9 cellular contexts compared by ENCODE assay signal in the genomic region with DNA sequence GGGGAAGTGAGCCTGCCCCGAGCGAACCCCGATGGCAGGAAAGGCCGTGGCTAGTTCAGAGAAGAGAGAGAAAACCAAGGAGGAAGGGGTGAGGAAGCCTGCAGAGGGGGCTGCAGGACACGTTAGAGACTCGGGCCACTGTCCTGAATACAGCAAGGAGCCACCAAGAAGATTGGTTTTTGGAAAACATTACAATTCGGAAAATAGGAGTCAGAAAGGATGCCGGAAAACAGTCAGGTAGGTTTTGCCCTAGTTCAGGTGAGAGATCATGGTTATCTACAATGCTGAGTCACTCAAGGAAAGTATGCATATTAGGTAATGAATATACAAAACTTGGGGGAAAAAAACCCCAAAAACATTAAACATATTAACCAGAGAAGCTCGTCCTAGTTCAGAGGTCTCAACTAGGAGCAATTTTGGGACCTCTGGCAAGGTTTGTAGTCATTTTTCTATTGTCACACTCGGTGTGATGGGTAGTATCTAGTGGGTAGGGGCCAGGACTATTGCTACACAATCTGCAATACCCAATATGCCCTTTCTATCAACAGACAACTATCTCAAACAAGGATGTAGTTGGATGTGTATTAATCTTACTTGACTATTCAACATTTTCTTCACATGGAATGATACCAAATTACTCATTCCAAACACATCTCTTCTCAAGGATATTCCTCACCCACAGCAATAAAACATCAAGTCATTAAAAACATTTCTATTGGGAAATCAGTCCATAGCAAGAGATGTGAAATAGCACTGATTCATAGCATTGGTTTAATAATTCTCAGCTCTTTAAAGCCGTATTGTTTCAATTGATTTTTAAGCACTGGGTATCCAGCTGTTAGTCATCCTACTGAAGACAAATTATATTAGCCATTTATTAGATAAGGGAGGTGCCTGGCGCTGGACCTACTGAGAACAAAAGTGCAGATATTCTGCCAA.
DNase-seq lines count a peak whose midpoint lies in the region; ATAC-seq and TF ChIP-seq lines count a peak whose summit lies in the region.
"Had no signal": no experiment of that assay in that cellular context is flagged by ENCODE, and none has a peak within 500 bp of the region (broad histone marks: within the 10 kb centered on the region; RNA-seq: fewer than 3 reads in every experiment).

No MANE protein-coding gene starts in this region.

- no peaks in the 10 kb centered on the region for H3K36me3 Mint-ChIP-seq in endodermal cell (ENCODE audit: low read depth)
- H3K36me3 Mint-ChIP-seq in stimulated activated naive B cell treated with anti-CD40 and anti-IgM and Interleukin-4, amounts not matched to agents 10 μg/mL and 1 μg/mL and 100 μg/mL, for 72 hours = peaks cover 3 to 10% of the 10 kb centered on the region in 2 donors

- no peaks in the 10 kb centered on the region for H3K27me3 ChIP-seq in endodermal cell (ENCODE audit: control insufficient read depth, insufficient read depth, low read length, poor library complexity, severe bottlenecking)
- H3K27me3 ChIP-seq: SJSA1 had no signal

- H3K36me3 ChIP-seq in ES-I3 (ENCODE audit: insufficient read depth, low read length) (no peaks in the 10 kb centered on the region), endodermal cell (ENCODE audit: control insufficient read depth, insufficient read depth, low read length) (no peaks in the 10 kb centered on the region)
- H3K36me3 ChIP-seq: SJSA1 had no signal

- no peak overlapping the region for H3K4me3 Mint-ChIP-seq in endodermal cell
- peak overlapping the region; percentile 80 to 86 for H3K4me3 Mint-ChIP-seq in stimulated activated naive B cell treated with anti-CD40 and anti-IgM and Interleukin-4, amounts not matched to agents 10 μg/mL and 1 μg/mL and 100 μg/mL, for 72 hours

- DNase-seq in LHCN-M2 (ENCODE audit: low read depth) (peak; percentile 84), endodermal cell (peak; percentile 87), myocyte (ENCODE audit: low read depth) (peak; percentile 59), NCI-H69 (lab: John Stamatoyannopoulos, UW) (no peak)
- DNase-seq in activated CD4-positive, alpha-beta T cell treated with anti-CD3 and anti-CD28 coated beads for 48 hours = peak; percentile 58
- peak; percentile 40 for DNase-seq in stimulated activated naive B cell treated with anti-CD40 and anti-IgM and Interleukin-4, amounts not matched to agents 10 μg/mL and 1 μg/mL and 100 μg/mL, for 72 hours

- 27 to 51% methylated on average over 9 to 12 of the region's 12 CpGs for WGBS in endodermal cell (ENCODE audit: insufficient coverage in 1 of 2, insufficient read length in 1 of 2), 2 experiments

- H3K9ac ChIP-seq in ES-I3 (ENCODE audit: low read depth, low read length) (peak overlapping the region; percentile 40), endodermal cell (ENCODE audit: extremely low read depth, low read length, poor library complexity, severe bottlenecking) (no peak overlapping the region)

- no peak overlapping the region for H3K27ac ChIP-seq in endodermal cell (ENCODE audit: low read depth, low read length)
- H3K27ac ChIP-seq: SJSA1 had no signal

- peak overlapping the region; percentile 84 for H3K27ac Mint-ChIP-seq in endodermal cell
- peak overlapping the region; percentile 93 for H3K27ac Mint-ChIP-seq in stimulated activated naive B cell treated with anti-CD40 and anti-IgM and Interleukin-4, amounts not matched to agents 10 μg/mL and 1 μg/mL and 100 μg/mL, for 72 hours

- H3K9me3 ChIP-seq in ES-I3 (ENCODE audit: control insufficient read depth, insufficient read depth, low read length) = no peaks in the 10 kb centered on the region
- peaks cover 4% of the 10 kb centered on the region for H3K9me3 ChIP-seq in endodermal cell (ENCODE audit: control insufficient read depth, low read length)
- H3K9me3 ChIP-seq: SJSA1 had no signal

- peak; percentile 84 for TF ChIP-seq CTCF in endodermal cell (conservative IDR thresholded peaks at IDR 0.05)

- ATAC-seq in stimulated activated naive B cell treated with anti-CD40 and anti-IgM and Interleukin-4, amounts not matched to agents 10 μg/mL and 1 μg/mL and 100 μg/mL, for 72 hours (replicated peaks) = peak; percentile 86 to 87
- ATAC-seq in HG03095 (IDR thresholded peaks at IDR 0.05; ENCODE audit: unreplicated experiment) = no peak

- no peaks in the 10 kb centered on the region for H3K9me3 Mint-ChIP-seq in endodermal cell
- H3K9me3 Mint-ChIP-seq in stimulated activated naive B cell treated with anti-CD40 and anti-IgM and Interleukin-4, amounts not matched to agents 10 μg/mL and 1 μg/mL and 100 μg/mL, for 72 hours = peaks cover 7 to 9% of the 10 kb centered on the region in 2 donors

- 0 out of 2 replicates have a peak, but pooled peaks cover 5% of the 10 kb centered on the region for H3K4me1 ChIP-seq in ES-I3 (ENCODE audit: insufficient read depth, low read length)
- H3K4me1 ChIP-seq in endodermal cell (ENCODE audit: control insufficient read depth, insufficient read depth, low read length) = no peaks in the 10 kb centered on the region
- H3K4me1 ChIP-seq: SJSA1 had no signal

- H3K4me1 Mint-ChIP-seq in endodermal cell = peaks cover 3% of the 10 kb centered on the region
- peaks cover 8 to 24% of the 10 kb centered on the region in 2 donors for H3K4me1 Mint-ChIP-seq in stimulated activated naive B cell treated with anti-CD40 and anti-IgM and Interleukin-4, amounts not matched to agents 10 μg/mL and 1 μg/mL and 100 μg/mL, for 72 hours

- H3K4me3 ChIP-seq in endodermal cell (ENCODE audit: low read length) = no peak overlapping the region
- H3K4me3 ChIP-seq: SJSA1 had no signal

- H3K27me3 Mint-ChIP-seq in endodermal cell (ENCODE audit: insufficient read depth) = peaks cover 2% of the 10 kb centered on the region
- H3K27me3 Mint-ChIP-seq in stimulated activated naive B cell treated with anti-CD40 and anti-IgM and Interleukin-4, amounts not matched to agents 10 μg/mL and 1 μg/mL and 100 μg/mL, for 72 hours = peaks cover 6 to 16% of the 10 kb centered on the region in 2 donors
